Comparison of ENCODE assay signal across 17 cellular contexts in genomic region chr2:101679801-101680487, GRCh38. TPM values are rescaled to one million over a fixed set of nuclear protein-coding genes. Genes with fewer than 3 reads are reported as not detected.
DNase-seq lines count a peak whose midpoint lies in the region; ATAC-seq and TF ChIP-seq lines count a peak whose summit lies in the region.
"Had no signal": no experiment of that assay in that cellular context is flagged by ENCODE, and none has a peak within 500 bp of the region (broad histone marks: within the 10 kb centered on the region; RNA-seq: fewer than 3 reads in every experiment).

No MANE protein-coding gene starts in this region.

- no peaks in the 10 kb centered on the region for H3K36me3 Mint-ChIP-seq in osteocyte (ENCODE audit: unreplicated experiment)
- H3K36me3 Mint-ChIP-seq: CD8-positive, alpha-beta T cell; IgD-negative memory B cell had no signal

- DNase-seq in M059J (ENCODE audit: low read depth) (peak; percentile 15), astrocyte of the spinal cord (ENCODE audit: low read depth, low spot score) (peak; percentile 39), fibroblast of peridontal ligament (ENCODE audit: extremely low read depth) (peak; percentile 37), osteocyte (ENCODE audit: extremely low spot score, unreplicated experiment) (peak; percentile 23), SHP77 treated with DMSO at 0.1 percent for 48 hours (lab: John Stamatoyannopoulos, UW) (no peak), HT-29 (ENCODE audit: low spot score) (no peak)
- DNase-seq: CD8-positive, alpha-beta T cell; DMS79 treated with DMSO at 0.1 percent for 48 hours; GF-D8; NCI-H1436 treated with DMSO at 0.1 percent for 48 hours; NCI-H2107; NCI-H446; NCI-H774; SHP77 had no signal

- in situ Hi-C loops in astrocyte of the spinal cord (cut with HindIII; ENCODE audit: low sequenced_read_pairs) = no loop called here

- H3K27me3 Mint-ChIP-seq in osteocyte (ENCODE audit: unreplicated experiment) = peaks cover 4% of the 10 kb centered on the region
- H3K27me3 Mint-ChIP-seq: IgD-negative memory B cell had no signal

- ATAC-seq in GM18861 (IDR thresholded peaks at IDR 0.05; ENCODE audit: unreplicated experiment) = no peak
- ATAC-seq: CD8-positive, alpha-beta T cell; Panc1 had no signal

- TF ChIP-seq CTCF in astrocyte of the spinal cord (IDR thresholded peaks at IDR 0.05; ENCODE audit: low read depth, low read length) (no peak), osteocyte (IDR thresholded peaks at IDR 0.05) (no peak)

- no peak overlapping the region for H3K27ac Mint-ChIP-seq in osteocyte (ENCODE audit: unreplicated experiment)
- H3K27ac Mint-ChIP-seq: CD8-positive, alpha-beta T cell; IgD-negative memory B cell had no signal

- H3K9me3 Mint-ChIP-seq in osteocyte (ENCODE audit: unreplicated experiment) = peaks cover 3% of the 10 kb centered on the region
- H3K9me3 Mint-ChIP-seq: CD8-positive, alpha-beta T cell had no signal

- no peak overlapping the region for H3K4me3 ChIP-seq in astrocyte of the spinal cord (ENCODE audit: low read depth, low read length)

- no peaks in the 10 kb centered on the region for H3K4me1 Mint-ChIP-seq in osteocyte (ENCODE audit: unreplicated experiment)

- no peak overlapping the region for H3K4me3 Mint-ChIP-seq in osteocyte (ENCODE audit: unreplicated experiment)
- H3K4me3 Mint-ChIP-seq: CD8-positive, alpha-beta T cell; IgD-negative memory B cell had no signal

RNA-seq across cellular contexts. Expression of gene MAP4K4, which starts 17.6 kb away (rescaled TPM):
- 21.5 and 37.6 TPM in 2 replicates for total RNA-seq in M059J (2014; rRNA removed; shearing (Covaris generic))
- 123 and 126 TPM in 2 replicates for total RNA-seq in osteocyte
- 7.6 and 9.2 TPM in 2 replicates for total RNA-seq in HT-29 (2014; rRNA removed; shearing (Covaris generic))

Comparison
In these comparisons a context has a peak if more than half of its experiments do, and no peak if none do; other contexts are left out.
1. DNase-seq: peak in M059J (single experiment), astrocyte of the spinal cord (single experiment), fibroblast of peridontal ligament (single experiment) and osteocyte (single experiment); none in SHP77 treated with DMSO at 0.1 percent for 48 hours (single experiment) and HT-29 (single experiment).